8 cellular contexts compared by ENCODE assay signal in the genomic region with DNA sequence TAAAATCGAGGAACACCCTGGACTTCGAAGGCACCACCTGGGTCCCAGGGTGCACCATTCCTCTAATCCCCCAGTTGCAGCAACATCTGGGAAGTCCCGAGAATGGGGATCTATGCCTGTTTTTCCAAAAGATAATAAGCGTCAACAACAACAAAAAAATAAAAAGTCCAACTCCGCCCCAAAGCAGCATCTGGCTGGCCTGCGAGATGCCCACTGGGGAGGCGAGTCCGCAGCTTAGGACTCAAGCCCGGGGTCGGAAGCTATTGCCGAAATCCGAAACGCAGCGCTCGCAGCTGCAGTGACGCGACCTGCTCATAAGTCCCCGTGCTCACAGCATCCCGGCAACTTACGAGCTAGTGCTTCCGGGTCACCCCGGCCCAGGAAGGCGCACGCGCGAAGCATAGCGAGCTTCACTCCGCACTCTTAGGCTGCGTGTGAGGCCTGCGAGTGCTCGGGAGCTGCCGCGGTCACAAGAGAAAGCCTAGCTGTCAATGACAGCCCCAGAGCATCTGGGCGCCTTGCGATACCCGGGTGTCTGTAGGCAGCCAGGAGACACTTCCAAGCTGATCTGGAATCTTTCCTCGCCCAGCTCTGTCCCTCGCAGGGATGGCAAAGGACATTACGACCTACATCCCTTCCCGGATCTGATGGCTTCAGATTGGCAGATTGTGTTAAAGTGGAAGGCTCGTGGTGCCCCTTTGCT. TPM values are rescaled to one million over a fixed set of nuclear protein-coding genes. Genes with fewer than 3 reads are reported as not detected.
A peak's percentile ranks its signal among the peaks of the same experiment; 100 is the strongest.
DNase-seq lines count a peak whose midpoint lies in the region; ATAC-seq and TF ChIP-seq lines count a peak whose summit lies in the region.

No MANE protein-coding gene starts in this region.

- H3K9me3 Mint-ChIP-seq in WTC11 = peaks cover 15% of the 10 kb centered on the region
- no peaks in the 10 kb centered on the region for H3K9me3 Mint-ChIP-seq in immature natural killer cell

- H3K9ac ChIP-seq in smooth muscle cell (ENCODE audit: low read depth) = peak overlapping the region; percentile 62

- H4K20me1 ChIP-seq in smooth muscle cell (ENCODE audit: low read depth) = no peaks in the 10 kb centered on the region

- H3K4me2 ChIP-seq in smooth muscle cell = peak overlapping the region; percentile 85

- DNase-seq in AG08395 (ENCODE audit: low spot score) (peak; percentile 99), NCI-H2227 treated with DMSO at 0.1 percent for 48 hours (lab: John Stamatoyannopoulos, UW) (peak; percentile 94), WTC11 (ENCODE audit: low spot score) (peak; percentile 88), caudate nucleus (lab: John Stamatoyannopoulos, UW) (peak; percentile 59 to 97 (median 92)), immature natural killer cell (peak; percentile 92 to 95 (median 93)), smooth muscle cell (lab: John Stamatoyannopoulos, UW; ENCODE audit: unreplicated experiment) (peak; percentile 69)

- no peaks in the 10 kb centered on the region for H3K9me3 ChIP-seq in smooth muscle cell (replicated peaks; ENCODE audit: low read depth)

- peak overlapping the region; percentile 53 for H3K4me3 ChIP-seq in smooth muscle cell

- POLR2A ChIA-PET in WTC11 (lab: Charles Lee) = interaction anchor here (0.9 to 1.8 kb wide), 6 partner anchors 9 to 71 kb away, joined by 3 to 45 read pairs (median 12); a partner anchor contains a TSS

- WGBS in smooth muscle cell (ENCODE audit: low lambda C conversion rate) = 1% methylated on average over 41 of the region's 41 CpGs

- ATAC-seq in GM18909 (IDR thresholded peaks at IDR 0.05; ENCODE audit: poor library complexity, unreplicated experiment) = peak; percentile 100
- peak; percentile 99 for ATAC-seq in HG03159 (IDR thresholded peaks at IDR 0.05; ENCODE audit: unreplicated experiment)
- ATAC-seq in WTC11 = peak; percentile 99

- no peaks in the 10 kb centered on the region for H3K79me2 ChIP-seq in smooth muscle cell (ENCODE audit: low read depth)

- no peaks in the 10 kb centered on the region for H3K27me3 ChIP-seq in smooth muscle cell (ENCODE audit: low read depth)

- CTCF ChIA-PET in WTC11 (lab: Charles Lee) = interaction anchor here (0.9 to 1.1 kb wide), 3 partner anchors 9 to 161 kb away, joined by 3 to 5 read pairs (median 4); a partner anchor contains a TSS

- TF ChIP-seq CTCF in WTC11 (IDR thresholded peaks at IDR 0.05) (no peak), smooth muscle cell (IDR thresholded peaks at IDR 0.05; ENCODE audit: borderline replicate concordance, insufficient read depth, poor library complexity, severe bottlenecking) (no peak)

- H3K27me3 Mint-ChIP-seq in WTC11 (ENCODE audit: low read depth) (peaks cover 8% of the 10 kb centered on the region; the same call in 1 of the 2 replicates), immature natural killer cell (ENCODE audit: low read depth in 3 of 3) (peaks cover 0 to 6% (median 1%) of the 10 kb centered on the region in 3 donors)

- H3K36me3 Mint-ChIP-seq in WTC11 (peaks cover 4% of the 10 kb centered on the region; the same call in 1 of the 2 replicates), immature natural killer cell (peaks cover 0 to 9% (median 1%) of the 10 kb centered on the region in 3 donors)

- H3K27ac ChIP-seq in caudate nucleus (ENCODE audit: low read depth, low read length) (peak overlapping the region; percentile 97), smooth muscle cell (ENCODE audit: low read depth) (peak overlapping the region; percentile 90)

- H2AFZ ChIP-seq in smooth muscle cell (ENCODE audit: low read depth) = peak overlapping the region; percentile 86

- H3K4me3 Mint-ChIP-seq in WTC11 (peak overlapping the region; percentile 81), immature natural killer cell (peak overlapping the region; percentile 90 to 94 (median 91))

- H3K4me1 ChIP-seq in smooth muscle cell (ENCODE audit: low read depth) = peaks cover 12% of the 10 kb centered on the region

- peak overlapping the region; percentile 98 for H3K27ac Mint-ChIP-seq in WTC11
- H3K27ac Mint-ChIP-seq in immature natural killer cell = peak overlapping the region; percentile 91 to 98 (median 97)

- peaks cover 7% of the 10 kb centered on the region for H3F3A ChIP-seq in smooth muscle cell (ENCODE audit: low read depth)

- no peaks in the 10 kb centered on the region; the same call in 1 of the 2 replicates for H3K4me1 Mint-ChIP-seq in WTC11
- peaks cover 8 to 14% of the 10 kb centered on the region in 2 donors for H3K4me1 Mint-ChIP-seq in immature natural killer cell

- H3K36me3 ChIP-seq in smooth muscle cell (ENCODE audit: low read depth) = no peaks in the 10 kb centered on the region

TF ChIP-seq in WTC11, 78 proteins besides CTCF, POLR2A, EP300 and RAD21 (continues in another document):
- TF ChIP-seq, protein P1, sequence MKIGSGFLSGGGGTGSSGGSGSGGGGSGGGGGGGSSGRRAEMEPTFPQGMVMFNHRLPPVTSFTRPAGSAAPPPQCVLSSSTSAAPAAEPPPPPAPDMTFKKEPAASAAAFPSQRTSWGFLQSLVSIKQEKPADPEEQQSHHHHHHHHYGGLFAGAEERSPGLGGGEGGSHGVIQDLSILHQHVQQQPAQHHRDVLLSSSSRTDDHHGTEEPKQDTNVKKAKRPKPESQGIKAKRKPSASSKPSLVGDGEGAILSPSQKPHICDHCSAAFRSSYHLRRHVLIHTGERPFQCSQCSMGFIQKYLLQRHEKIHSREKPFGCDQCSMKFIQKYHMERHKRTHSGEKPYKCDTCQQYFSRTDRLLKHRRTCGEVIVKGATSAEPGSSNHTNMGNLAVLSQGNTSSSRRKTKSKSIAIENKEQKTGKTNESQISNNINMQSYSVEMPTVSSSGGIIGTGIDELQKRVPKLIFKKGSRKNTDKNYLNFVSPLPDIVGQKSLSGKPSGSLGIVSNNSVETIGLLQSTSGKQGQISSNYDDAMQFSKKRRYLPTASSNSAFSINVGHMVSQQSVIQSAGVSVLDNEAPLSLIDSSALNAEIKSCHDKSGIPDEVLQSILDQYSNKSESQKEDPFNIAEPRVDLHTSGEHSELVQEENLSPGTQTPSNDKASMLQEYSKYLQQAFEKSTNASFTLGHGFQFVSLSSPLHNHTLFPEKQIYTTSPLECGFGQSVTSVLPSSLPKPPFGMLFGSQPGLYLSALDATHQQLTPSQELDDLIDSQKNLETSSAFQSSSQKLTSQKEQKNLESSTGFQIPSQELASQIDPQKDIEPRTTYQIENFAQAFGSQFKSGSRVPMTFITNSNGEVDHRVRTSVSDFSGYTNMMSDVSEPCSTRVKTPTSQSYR (CRISPR knock-in tag; IDR thresholded peaks at IDR 0.05) = 0 out of 2 replicates have a peak, but pooled peaks have one; percentile 34
- no peak for TF ChIP-seq OVOL2 (CRISPR knock-in tag; IDR thresholded peaks at IDR 0.05; ENCODE audit: borderline replicate concordance)
- TF ChIP-seq CREB1 (CRISPR knock-in tag; IDR thresholded peaks at IDR 0.05) = 0 out of 2 replicates have a peak, but pooled peaks have one; percentile 51
- TF ChIP-seq ETV6 (CRISPR knock-in tag; IDR thresholded peaks at IDR 0.05) = peak; percentile 88
- peak; percentile 94 for TF ChIP-seq FOXK1 (CRISPR knock-in tag; IDR thresholded peaks at IDR 0.05)
- TF ChIP-seq, protein P2, sequence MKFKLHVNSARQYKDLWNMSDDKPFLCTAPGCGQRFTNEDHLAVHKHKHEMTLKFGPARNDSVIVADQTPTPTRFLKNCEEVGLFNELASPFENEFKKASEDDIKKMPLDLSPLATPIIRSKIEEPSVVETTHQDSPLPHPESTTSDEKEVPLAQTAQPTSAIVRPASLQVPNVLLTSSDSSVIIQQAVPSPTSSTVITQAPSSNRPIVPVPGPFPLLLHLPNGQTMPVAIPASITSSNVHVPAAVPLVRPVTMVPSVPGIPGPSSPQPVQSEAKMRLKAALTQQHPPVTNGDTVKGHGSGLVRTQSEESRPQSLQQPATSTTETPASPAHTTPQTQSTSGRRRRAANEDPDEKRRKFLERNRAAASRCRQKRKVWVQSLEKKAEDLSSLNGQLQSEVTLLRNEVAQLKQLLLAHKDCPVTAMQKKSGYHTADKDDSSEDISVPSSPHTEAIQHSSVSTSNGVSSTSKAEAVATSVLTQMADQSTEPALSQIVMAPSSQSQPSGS (CRISPR knock-in tag; IDR thresholded peaks at IDR 0.05; ENCODE audit: borderline replicate concordance, low read depth) = no peak

RNA-seq across cellular contexts. Expression of a gene that starts 9.9 kb away (rescaled TPM):
- total RNA-seq in WTC11 (2021) (18.9 to 23.0 TPM (median 21.1 TPM) in 3 replicates), smooth muscle cell (44.4 and 50.2 TPM in 2 replicates)
- polyA plus RNA-seq in immature natural killer cell (10 to 100 TPM in 2 of 3 donors, 1 to 10 TPM in 1; 9.9 to 19.1 (median 11.3) TPM), smooth muscle cell (10.2 and 11.2 TPM in 2 replicates)

RNA-seq across cellular contexts. Expression of a gene that starts 16.6 kb away (rescaled TPM):
- total RNA-seq in WTC11 (2021) (8.7 to 10.4 TPM (median 9.4 TPM) in 3 replicates), smooth muscle cell (6.1 and 11.8 TPM in 2 replicates)
- polyA plus RNA-seq in immature natural killer cell (10 to 100 TPM; 13.0 to 28.6 (median 13.0) TPM), smooth muscle cell (4.3 and 4.4 TPM in 2 replicates)

RNA-seq across cellular contexts. Expression of a gene that starts 21.9 kb away (rescaled TPM):
- total RNA-seq in WTC11 (2021) (19.4 to 20.8 TPM (median 19.4 TPM) in 3 replicates), smooth muscle cell (36.2 and 37.0 TPM in 2 replicates)
- polyA plus RNA-seq in immature natural killer cell (10 to 100 TPM; 12.0 to 31.3 (median 20.5) TPM), smooth muscle cell (24.8 and 25.9 TPM in 2 replicates)

Comparison
In these comparisons a context has a peak if more than half of its experiments do, and no peak if none do; other contexts are left out.
1. Peak in every context shown above with its lines: DNase-seq, ATAC-seq, H3K4me3 ChIP-seq and H3K27ac ChIP-seq.